13 cellular contexts compared by ENCODE assay signal in genomic region chr6:14975124-14975815, GRCh38.
DNase-seq lines count a peak whose midpoint lies in the region; ATAC-seq lines count a peak whose summit lies in the region.
"Had no signal": no experiment of that assay in that cellular context is flagged by ENCODE, and none has a peak within 500 bp of the region (broad histone marks: within the 10 kb centered on the region; RNA-seq: fewer than 3 reads in every experiment).

No MANE protein-coding gene starts in this region.

- ATAC-seq in HG02852 (IDR thresholded peaks at IDR 0.05; ENCODE audit: unreplicated experiment): no peak
- no peak for ATAC-seq in HG03354 (IDR thresholded peaks at IDR 0.05; ENCODE audit: poor library complexity, severe bottlenecking, unreplicated experiment)

- DNase-seq in NCI-H2171 treated with DMSO at 0.1 percent for 48 hours (lab: John Stamatoyannopoulos, UW) (peak; percentile 38), NCI-H2171 (lab: John Stamatoyannopoulos, UW) (no peak), KBM-7 (peak; percentile 68), RPMI8226 (peak; percentile 32), iPS-NIHi11 (ENCODE audit: low spot score) (peak; percentile 53)
- DNase-seq in stimulated activated CD4-positive, alpha-beta T cell treated with anti-CD3 and anti-CD28 coated beads, Interleukin-2, amount 100 ng/mL, for 24 hours: no peak
- DNase-seq: ACHN; activated CD8-positive, alpha-beta memory T cell treated with anti-CD3 and anti-CD28 coated beads, Interleukin-2, amount 50 U/mL, for 4 hours; esophagus squamous epithelium; stimulated activated CD4-positive, alpha-beta T cell treated with anti-CD3 and anti-CD28 coated beads, Interleukin-15, amount 100 ng/mL, for 24 hours; stimulated activated CD8-positive, alpha-beta memory T cell treated with anti-CD3 and anti-CD28 coated beads, Interleukin-4, amount 100 ng/mL, for 48 hours had no signal

- in situ Hi-C loops in KBM-7 (cut with MboI; ENCODE audit: low pct_unique_long_range_greater_than_20kb, low sequenced_read_pairs): no loop called here

Comparison
In these comparisons a context has a peak if more than half of its experiments do, and no peak if none do; other contexts are left out.
1. DNase-seq: peak in NCI-H2171 treated with DMSO at 0.1 percent for 48 hours (single experiment), KBM-7 (single experiment), RPMI8226 (single experiment) and iPS-NIHi11 (single experiment); none in NCI-H2171 (single experiment) and stimulated activated CD4-positive, alpha-beta T cell treated with anti-CD3 and anti-CD28 coated beads, Interleukin-2, amount 100 ng/mL, for 24 hours (0 of 2).